26 cellular contexts compared by ENCODE assay signal in the genomic region with DNA sequence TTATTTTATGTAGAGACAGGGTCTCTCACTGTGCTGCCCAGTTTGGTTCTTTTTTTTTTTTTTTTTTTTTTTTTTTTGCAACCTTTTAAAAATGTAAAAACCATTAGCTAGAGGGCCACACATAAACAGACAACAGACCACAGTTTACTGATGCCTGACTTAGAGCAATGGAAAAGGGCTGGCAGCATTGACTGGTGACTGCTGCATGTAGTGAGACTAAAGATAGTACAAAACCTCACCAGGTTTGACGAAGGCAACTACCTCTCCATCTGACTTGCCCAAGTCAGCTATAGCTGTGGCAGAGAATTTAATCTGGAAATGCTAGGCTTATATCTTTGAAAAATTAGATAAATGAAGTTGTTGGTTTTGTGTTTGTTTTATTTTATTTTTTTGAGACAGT.
A peak's percentile ranks its signal among the peaks of the same experiment; 100 is the strongest.
DNase-seq lines count a peak whose midpoint lies in the region; ATAC-seq and TF ChIP-seq lines count a peak whose summit lies in the region.
"Had no signal": no experiment of that assay in that cellular context is flagged by ENCODE, and none has a peak within 500 bp of the region (broad histone marks: within the 10 kb centered on the region; RNA-seq: fewer than 3 reads in every experiment).

No MANE protein-coding gene starts in this region.

- no TSS peak for BruUV-seq in Caco-2 (replicated peaks; lab: Mats Ljungman, UMichigan)

- no peak for DNase-seq in Caco-2
- DNase-seq in epithelial cell of prostate (ENCODE audit: low read depth, low spot score) = no peak
- no peak for DNase-seq in NCI-H146 treated with DMSO at 0.1 percent for 48 hours (lab: John Stamatoyannopoulos, UW; ENCODE audit: unreplicated experiment)
- no peak for DNase-seq in activated T-cell treated with anti-CD3 and anti-CD28 coated beads, Interleukin-2, amount 50 U/mL, for 24 hours
- DNase-seq in WERI-Rb-1 = no peak
- DNase-seq: activated CD4-positive, alpha-beta T cell treated with anti-CD3 and anti-CD28 coated beads for 4 hours; activated naive CD4-positive, alpha-beta T cell treated with anti-CD3 and anti-CD28 coated beads, Interleukin-2, amount 10 ng/mL, durations not matched to agents 7 days and 5 days; amygdala; CD4-positive, alpha-beta memory T cell; cortex of kidney; DMS153; Karpas-422; natural killer cell; NCI-H1694; NCI-H526; Peyer's patch; retina; spleen; stimulated activated CD4-positive, alpha-beta T cell treated with anti-CD3 and anti-CD28 coated beads, Interleukin-4, amount 100 ng/mL, for 24 hours; stimulated activated naive CD4-positive, alpha-beta T cell had no signal

- H3K36me3 ChIP-seq in Caco-2 (ENCODE audit: control insufficient read depth, insufficient read depth, low read length) = no peaks in the 10 kb centered on the region; the same call in 1 of the 2 replicates
- H3K36me3 ChIP-seq in HUES48 (ENCODE audit: control insufficient read depth, insufficient read depth, low read length) = 0 out of 2 replicates have a peak, but pooled peaks cover 2% of the 10 kb centered on the region
- no peaks in the 10 kb centered on the region for H3K36me3 ChIP-seq in WERI-Rb-1
- H3K36me3 ChIP-seq: Peyer's patch, SJSA1, thoracic aorta had no signal

- no peak overlapping the region for H3K9ac ChIP-seq in HUES48 (ENCODE audit: low read depth, low read length)

- H3K27me3 ChIP-seq in Caco-2 (replicated peaks; ENCODE audit: control insufficient read depth, insufficient read depth, low read length) (no peaks in the 10 kb centered on the region), HUES48 (ENCODE audit: control insufficient read depth, insufficient read depth, low read length) (no peaks in the 10 kb centered on the region), WERI-Rb-1 (ENCODE audit: insufficient read depth, low read depth, severe bottlenecking) (no peaks in the 10 kb centered on the region)
- H3K27me3 ChIP-seq: Peyer's patch, SJSA1, spleen had no signal

- H3K4me3 ChIP-seq in Caco-2 (ENCODE audit: low read depth, low read length) (no peak overlapping the region), HUES48 (ENCODE audit: low read depth, low read length) (no peak overlapping the region), WERI-Rb-1 (ENCODE audit: low read depth, low read length) (no peak overlapping the region)
- H3K4me3 ChIP-seq: Peyer's patch, SJSA1, spleen had no signal

- H3K27ac ChIP-seq in HUES48 (ENCODE audit: low read depth, low read length) = peak overlapping the region; percentile 90
- peak overlapping the region; percentile 41 for H3K27ac ChIP-seq in epithelial cell of prostate
- H3K27ac ChIP-seq in WERI-Rb-1 = no peak overlapping the region
- H3K27ac ChIP-seq: SJSA1 had no signal

- H3K36me3 Mint-ChIP-seq in Caco-2 (ENCODE audit: insufficient read depth, unreplicated experiment) = no peaks in the 10 kb centered on the region
- H3K36me3 Mint-ChIP-seq in stimulated activated memory B cell treated with anti-CD40 and anti-IgM and Interleukin-4, amounts not matched to agents 10 μg/mL and 1 μg/mL and 100 μg/mL, for 72 hours = no peaks in the 10 kb centered on the region
- H3K36me3 Mint-ChIP-seq in activated T-cell treated with anti-CD3 and anti-CD28 coated beads, Interleukin-2, amount 50 U/mL, for 24 hours (ENCODE audit: low read depth) = no peaks in the 10 kb centered on the region
- H3K36me3 Mint-ChIP-seq: CD4-positive, alpha-beta memory T cell; natural killer cell had no signal

- peak overlapping the region; percentile 82 for H3K27ac Mint-ChIP-seq in Caco-2 (ENCODE audit: unreplicated experiment)
- H3K27ac Mint-ChIP-seq in stimulated activated memory B cell treated with anti-CD40 and anti-IgM and Interleukin-4, amounts not matched to agents 10 μg/mL and 1 μg/mL and 100 μg/mL, for 72 hours = peak overlapping the region; percentile 70
- H3K27ac Mint-ChIP-seq in activated T-cell treated with anti-CD3 and anti-CD28 coated beads, Interleukin-2, amount 50 U/mL, for 24 hours = no peak overlapping the region
- H3K27ac Mint-ChIP-seq: activated naive CD4-positive, alpha-beta T cell treated with anti-CD3 and anti-CD28 coated beads, Interleukin-2, amount 10 ng/mL, durations not matched to agents 7 days and 5 days; CD4-positive, alpha-beta memory T cell; natural killer cell; T-helper 1 cell treated with Interleukin-12 subunit alpha and Interleukin-12 subunit beta and Interleukin-4 antibody, amounts not matched to agents 30 μg/mL and 1 μg/mL, for 36 hours had no signal

- no peaks in the 10 kb centered on the region for H3K9me3 ChIP-seq in Caco-2
- no peaks in the 10 kb centered on the region for H3K9me3 ChIP-seq in HUES48 (ENCODE audit: control insufficient read depth, insufficient read depth, low read length)
- no peaks in the 10 kb centered on the region for H3K9me3 ChIP-seq in WERI-Rb-1 (ENCODE audit: severe bottlenecking)
- H3K9me3 ChIP-seq: Peyer's patch, SJSA1, spleen, thoracic aorta had no signal

- CTCF ChIA-PET in Caco-2 (lab: Charles Lee) = no interaction called here

- no peak for TF ChIP-seq CTCF in Caco-2 (IDR thresholded peaks at IDR 0.05; ENCODE audit: insufficient read depth in 1 of 2, low read depth in 1 of 2, low read length in 1 of 2, severe bottlenecking in 1 of 2, unreplicated experiment in 1 of 2)
- no peak for TF ChIP-seq CTCF in WERI-Rb-1 (IDR thresholded peaks at IDR 0.05; ENCODE audit: low read depth, low read length)

- intact Hi-C loops in Caco-2 (cut with micrococcal nuclease; ENCODE audit: unreplicated experiment) = no loop called here

- no peaks in the 10 kb centered on the region for H3K9me3 Mint-ChIP-seq in Caco-2 (ENCODE audit: unreplicated experiment)
- H3K9me3 Mint-ChIP-seq in stimulated activated memory B cell treated with anti-CD40 and anti-IgM and Interleukin-4, amounts not matched to agents 10 μg/mL and 1 μg/mL and 100 μg/mL, for 72 hours = no peaks in the 10 kb centered on the region
- no peaks in the 10 kb centered on the region for H3K9me3 Mint-ChIP-seq in activated T-cell treated with anti-CD3 and anti-CD28 coated beads, Interleukin-2, amount 50 U/mL, for 24 hours
- H3K9me3 Mint-ChIP-seq: activated naive CD4-positive, alpha-beta T cell treated with anti-CD3 and anti-CD28 coated beads, Interleukin-2, amount 10 ng/mL, durations not matched to agents 7 days and 5 days; CD4-positive, alpha-beta memory T cell; memory B cell; natural killer cell; T-helper 1 cell treated with Interleukin-12 subunit alpha and Interleukin-12 subunit beta and Interleukin-4 antibody, amounts not matched to agents 30 μg/mL and 1 μg/mL, for 36 hours had no signal

- no peaks in the 10 kb centered on the region for H3K27me3 Mint-ChIP-seq in Caco-2 (ENCODE audit: insufficient read depth, unreplicated experiment)
- no peaks in the 10 kb centered on the region for H3K27me3 Mint-ChIP-seq in stimulated activated memory B cell treated with anti-CD40 and anti-IgM and Interleukin-4, amounts not matched to agents 10 μg/mL and 1 μg/mL and 100 μg/mL, for 72 hours
- H3K27me3 Mint-ChIP-seq in activated T-cell treated with anti-CD3 and anti-CD28 coated beads, Interleukin-2, amount 50 U/mL, for 24 hours = no peaks in the 10 kb centered on the region
- H3K27me3 Mint-ChIP-seq: CD4-positive, alpha-beta memory T cell; memory B cell had no signal

- no peak overlapping the region for H3K4me3 Mint-ChIP-seq in Caco-2 (ENCODE audit: unreplicated experiment)
- H3K4me3 Mint-ChIP-seq in stimulated activated memory B cell treated with anti-CD40 and anti-IgM and Interleukin-4, amounts not matched to agents 10 μg/mL and 1 μg/mL and 100 μg/mL, for 72 hours = no peak overlapping the region
- H3K4me3 Mint-ChIP-seq in activated T-cell treated with anti-CD3 and anti-CD28 coated beads, Interleukin-2, amount 50 U/mL, for 24 hours = no peak overlapping the region
- H3K4me3 Mint-ChIP-seq: activated naive CD4-positive, alpha-beta T cell treated with anti-CD3 and anti-CD28 coated beads, Interleukin-2, amount 10 ng/mL, durations not matched to agents 7 days and 5 days; CD4-positive, alpha-beta memory T cell; memory B cell; natural killer cell; T-helper 1 cell treated with Interleukin-12 subunit alpha and Interleukin-12 subunit beta and Interleukin-4 antibody, amounts not matched to agents 30 μg/mL and 1 μg/mL, for 36 hours had no signal

- POLR2A ChIA-PET in Caco-2 (lab: Charles Lee) = no interaction called here

- peaks cover 22% of the 10 kb centered on the region for H3K4me1 ChIP-seq in Caco-2
- peaks cover 18% of the 10 kb centered on the region for H3K4me1 ChIP-seq in HUES48 (ENCODE audit: control insufficient read depth, insufficient read depth, low read length)
- H3K4me1 ChIP-seq: Peyer's patch had no signal

- peaks cover 21% of the 10 kb centered on the region for H3K4me1 Mint-ChIP-seq in Caco-2 (ENCODE audit: low read depth, unreplicated experiment)
- H3K4me1 Mint-ChIP-seq in stimulated activated memory B cell treated with anti-CD40 and anti-IgM and Interleukin-4, amounts not matched to agents 10 μg/mL and 1 μg/mL and 100 μg/mL, for 72 hours = peaks cover 38% of the 10 kb centered on the region
- H3K4me1 Mint-ChIP-seq in activated T-cell treated with anti-CD3 and anti-CD28 coated beads, Interleukin-2, amount 50 U/mL, for 24 hours (ENCODE audit: low read depth) = peaks cover 8% of the 10 kb centered on the region
- H3K4me1 Mint-ChIP-seq: natural killer cell had no signal

- no peak for ATAC-seq in stimulated activated memory B cell treated with anti-CD40 and anti-IgM and Interleukin-4, amounts not matched to agents 10 μg/mL and 1 μg/mL and 100 μg/mL, for 72 hours
- ATAC-seq: natural killer cell had no signal
